ENCODE assay signal across 8 cellular contexts in the genomic region with DNA sequence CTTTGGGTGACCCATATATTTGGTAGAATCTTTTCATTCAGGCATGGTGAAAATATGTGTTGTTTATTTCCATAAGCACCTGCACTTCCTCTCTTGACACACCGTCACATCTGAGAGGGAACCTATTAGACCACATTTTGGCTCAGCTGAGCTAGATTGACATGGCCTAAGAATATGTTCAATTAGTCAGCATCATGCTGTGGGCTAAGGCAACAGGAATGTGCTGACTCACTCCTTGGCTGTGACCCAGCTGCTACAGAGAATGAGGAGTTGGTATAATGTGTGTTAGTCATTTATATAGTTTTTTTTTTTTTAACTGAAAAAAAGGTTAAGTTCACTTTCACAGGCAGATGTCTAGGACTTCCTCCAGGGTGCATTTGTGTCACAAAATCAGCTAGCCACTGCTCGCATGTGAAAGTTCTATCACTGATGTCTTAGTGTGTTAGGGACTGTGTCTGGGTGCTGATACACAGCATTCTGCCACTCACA.
DNase-seq lines count a peak whose midpoint lies in the region; ATAC-seq, FAIRE-seq and TF ChIP-seq lines count a peak whose summit lies in the region.

No MANE protein-coding gene starts in this region.

- H3K4me3 ChIP-seq in OCI-LY3 (ENCODE audit: low read length), result no peak overlapping the region
- H3K4me3 ChIP-seq in endodermal cell (ENCODE audit: low read length), result no peak overlapping the region
- no peak overlapping the region for H3K4me3 ChIP-seq in mesodermal cell (ENCODE audit: extremely low read depth, insufficient read depth, low read length, poor library complexity, severe bottlenecking)

- TF ChIP-seq CTCF in OCI-LY3 (IDR thresholded peaks at IDR 0.05; ENCODE audit: low read depth, low read length), result peak; percentile 28; the same call in 1 of the 2 replicates
- no peak for TF ChIP-seq CTCF in endodermal cell (conservative IDR thresholded peaks at IDR 0.05)

- H3K9me3 ChIP-seq in OCI-LY3 (ENCODE audit: insufficient read depth, low read length) (no peaks in the 10 kb centered on the region), endodermal cell (ENCODE audit: control insufficient read depth, low read length) (no peaks in the 10 kb centered on the region), mesodermal cell (ENCODE audit: control insufficient read depth, low read length) (no peaks in the 10 kb centered on the region)

- no peaks in the 10 kb centered on the region for H3K27me3 Mint-ChIP-seq in endodermal cell (ENCODE audit: insufficient read depth)

- DNase-seq in endodermal cell (peak; percentile 85), cerebellar cortex (ENCODE audit: low spot score) (no peak), GM19240 (ENCODE audit: insufficient read length, low spot score) (no peak)

- H3K9ac ChIP-seq in OCI-LY3 (ENCODE audit: low read length), result no peak overlapping the region
- no peak overlapping the region for H3K9ac ChIP-seq in endodermal cell (ENCODE audit: extremely low read depth, low read length, poor library complexity, severe bottlenecking)

- no peak overlapping the region for H3K4me3 Mint-ChIP-seq in endodermal cell

- H4K20me1 ChIP-seq in OCI-LY3 (ENCODE audit: insufficient read depth, low read length), result no peaks in the 10 kb centered on the region

- H3K36me3 Mint-ChIP-seq in endodermal cell (ENCODE audit: low read depth), result peaks cover 38% of the 10 kb centered on the region

- H3K4me1 ChIP-seq in OCI-LY3 (ENCODE audit: low read length) (peaks cover 24% of the 10 kb centered on the region), endodermal cell (ENCODE audit: control insufficient read depth, insufficient read depth, low read length) (peaks cover 6% of the 10 kb centered on the region), mesodermal cell (ENCODE audit: control insufficient read depth, insufficient read depth, low read length, poor library complexity, severe bottlenecking) (peaks cover 7% of the 10 kb centered on the region)

- peak overlapping the region; percentile 18 for H3K27ac ChIP-seq in OCI-LY3 (ENCODE audit: low read length)
- H3K27ac ChIP-seq in endodermal cell (ENCODE audit: low read depth, low read length), result peak overlapping the region; percentile 36
- peak overlapping the region; percentile 69 for H3K27ac ChIP-seq in mesodermal cell (ENCODE audit: low read depth, low read length, severe bottlenecking)

- H3K4me2 ChIP-seq in OCI-LY3 (ENCODE audit: low read length), result peak overlapping the region; percentile 33

- peak overlapping the region; percentile 81 for H3K27ac Mint-ChIP-seq in endodermal cell

- H3K27me3 ChIP-seq in OCI-LY3 (ENCODE audit: low read depth, low read length) (no peaks in the 10 kb centered on the region), endodermal cell (ENCODE audit: control insufficient read depth, insufficient read depth, low read length, poor library complexity, severe bottlenecking) (no peaks in the 10 kb centered on the region)

- no peak overlapping the region for H2AFZ ChIP-seq in OCI-LY3 (ENCODE audit: low read depth, low read length)

- FAIRE-seq in G401.6 (lab: Jason Lieb, UNC), result peak; percentile 92

- H3K36me3 ChIP-seq in OCI-LY3 (replicated peaks; ENCODE audit: low read depth, low read length) (no peaks in the 10 kb centered on the region), endodermal cell (ENCODE audit: control insufficient read depth, insufficient read depth, low read length) (peaks cover 41% of the 10 kb centered on the region), mesodermal cell (ENCODE audit: control insufficient read depth, insufficient read depth, low read length) (no peaks in the 10 kb centered on the region)

- no peaks in the 10 kb centered on the region for H3K79me2 ChIP-seq in OCI-LY3 (ENCODE audit: low read length)

- 31 to 74% methylated on average over 1 to 2 of the region's 2 CpGs for WGBS in endodermal cell (ENCODE audit: insufficient coverage in 1 of 2, insufficient read length in 1 of 2), 2 experiments
- WGBS in mesodermal cell (ENCODE audit: insufficient coverage in 2 of 2), 2 experiments, result 33% methylated on average over 1 of the region's 2 CpGs; no CpG with 5 or more reads in 1 of the 2 experiments

- H3K4me1 Mint-ChIP-seq in endodermal cell, result peaks cover 48% of the 10 kb centered on the region

- H3K9me3 Mint-ChIP-seq in endodermal cell, result no peaks in the 10 kb centered on the region

- ATAC-seq in GM21528 (IDR thresholded peaks at IDR 0.05; ENCODE audit: low FRiP score, unreplicated experiment) (peak; percentile 79), HG03575 (IDR thresholded peaks at IDR 0.05; ENCODE audit: extremely low read depth, insufficient number of reproducible peaks, low FRiP score, unreplicated experiment) (peak; percentile 98)

Comparison
In these comparisons a context has a peak if more than half of its experiments do, and no peak if none do; other contexts are left out.
1. H3K27ac ChIP-seq: peak in every context shown above with its lines; median percentile 69 in mesodermal cell; 36 in endodermal cell; 18 in OCI-LY3.